Comparison of ENCODE assay signal across 20 cellular contexts in the genomic region with DNA sequence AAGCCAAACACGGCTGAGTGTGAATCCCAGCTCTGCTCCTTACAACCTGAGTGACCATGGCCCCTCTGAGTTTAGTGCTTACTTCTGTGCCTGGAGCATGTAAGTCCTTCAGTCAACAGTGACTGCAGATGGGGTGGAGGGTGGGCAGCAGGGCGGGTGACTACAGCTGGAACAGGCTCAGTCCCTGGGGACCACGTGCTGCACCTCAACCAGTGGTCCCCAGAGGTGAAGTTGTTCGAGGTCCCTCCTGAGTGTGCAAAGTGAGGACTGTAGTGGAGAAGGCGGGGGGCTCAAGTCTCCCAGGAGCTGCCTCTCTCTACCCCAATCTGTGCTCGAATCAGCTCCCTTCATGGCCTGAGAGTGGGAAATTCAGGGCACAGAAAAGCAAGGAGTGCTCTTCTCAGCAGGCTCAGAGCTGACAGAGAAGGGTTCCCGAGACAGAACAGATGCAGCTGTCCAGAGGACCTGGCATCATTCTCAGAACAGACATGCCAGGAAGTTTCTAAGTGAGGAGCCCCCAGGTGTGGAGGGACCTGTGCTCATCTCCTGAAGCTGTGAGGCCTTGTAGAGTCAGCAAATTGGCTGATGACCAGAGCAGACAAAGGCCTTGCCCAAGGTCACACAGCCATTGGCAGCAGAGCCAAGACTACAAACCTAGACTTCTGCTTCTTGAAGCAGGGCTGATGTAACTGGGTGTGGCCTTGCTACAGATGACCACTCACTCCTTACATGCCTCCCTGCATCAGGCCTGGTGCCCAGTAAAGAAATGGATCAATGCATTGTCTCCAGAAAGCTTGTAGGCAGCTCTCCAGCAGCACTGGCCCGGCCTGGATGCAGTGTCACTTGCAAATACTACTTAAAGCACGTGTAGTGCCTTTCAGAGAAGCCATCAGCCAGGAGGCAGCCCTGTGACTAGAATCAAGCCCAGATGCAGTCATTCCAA.
DNase-seq lines count a peak whose midpoint lies in the region; ATAC-seq and TF ChIP-seq lines count a peak whose summit lies in the region.
"Had no signal": no experiment of that assay in that cellular context is flagged by ENCODE, and none has a peak within 500 bp of the region (broad histone marks: within the 10 kb centered on the region; RNA-seq: fewer than 3 reads in every experiment).

No MANE protein-coding gene starts in this region.

- no peak overlapping the region for H3K4me3 ChIP-seq in left ventricle myocardium inferior
- no peak overlapping the region for H3K4me3 ChIP-seq in adipocyte (ENCODE audit: low read length)
- no peak overlapping the region for H3K4me3 ChIP-seq in heart right ventricle
- H3K4me3 ChIP-seq in uterus = no peak overlapping the region

- DNase-seq in cardiac septum (ENCODE audit: low spot score) (peak; percentile 67), left ventricle myocardium inferior (no peak), adipocyte (ENCODE audit: low read depth) (peak; percentile 27), heart right ventricle (no peak), uterus (peak; percentile 6 to 8), NCI-H345 (lab: John Stamatoyannopoulos, UW) (no peak), NOMO-1 treated with dmso at 0.1 percent for 144 hours (lab: John Stamatoyannopoulos, UW; ENCODE audit: unreplicated experiment) (no peak)
- DNase-seq in activated CD4-positive, alpha-beta memory T cell treated with anti-CD3 and anti-CD28 coated beads for 36 hours = no peak
- DNase-seq: activated CD8-positive, alpha-beta memory T cell treated with anti-CD3 and anti-CD28 coated beads, Interleukin-2, amount 50 U/mL, for 48 hours; Calu3; GF-D8; Kasumi-1; naive thymus-derived CD4-positive, alpha-beta T cell; NCI-H1417; NCI-H226; NK-92 treated with Interleukin-12 subunit alpha and Interleukin-12 subunit beta, amount 100 ng/mL, for 24 hours; SHP77; stimulated activated naive CD8-positive, alpha-beta T cell treated with anti-CD3 and anti-CD28 coated beads, Interleukin-15, amount 100 ng/mL, for 72 hours had no signal

- no peaks in the 10 kb centered on the region for H3K9me3 ChIP-seq in left ventricle myocardium inferior (replicated peaks)
- H3K9me3 ChIP-seq in adipocyte (ENCODE audit: control insufficient read depth, low read length) = no peaks in the 10 kb centered on the region
- peaks cover 0 to 3% (median 0%) of the 10 kb centered on the region in 11 donors for H3K9me3 ChIP-seq in heart right ventricle
- no peaks in the 10 kb centered on the region for H3K9me3 ChIP-seq in uterus

- H3K27me3 ChIP-seq in left ventricle myocardium inferior (ENCODE audit: low read depth) (no peaks in the 10 kb centered on the region), adipocyte (replicated peaks; ENCODE audit: control insufficient read depth, insufficient read depth, low read length) (no peaks in the 10 kb centered on the region), heart right ventricle (no peaks in the 10 kb centered on the region), uterus (no peaks in the 10 kb centered on the region)

- H3K36me3 ChIP-seq in left ventricle myocardium inferior (no peaks in the 10 kb centered on the region), adipocyte (ENCODE audit: control insufficient read depth, insufficient read depth, low read length, severe bottlenecking) (no peaks in the 10 kb centered on the region), heart right ventricle (peaks cover 0 to 7% (median 0%) of the 10 kb centered on the region in 9 donors), uterus (no peaks in the 10 kb centered on the region)

- TF ChIP-seq CTCF in left ventricle myocardium inferior (IDR thresholded peaks at IDR 0.05; ENCODE audit: borderline replicate concordance) (no peak), heart right ventricle (IDR thresholded peaks at IDR 0.05) (no peak), uterus (IDR thresholded peaks at IDR 0.05) (no peak)

- H3K27ac Mint-ChIP-seq in activated CD4-positive, alpha-beta memory T cell treated with anti-CD3 and anti-CD28 coated beads for 36 hours = no peak overlapping the region
- H3K27ac Mint-ChIP-seq: activated naive CD4-positive, alpha-beta T cell treated with anti-CD3 and anti-CD28 coated beads, Interleukin-2, amount 50 U/mL, for 72 hours had no signal

- peaks cover 33% of the 10 kb centered on the region for H3K36me3 Mint-ChIP-seq in activated CD4-positive, alpha-beta memory T cell treated with anti-CD3 and anti-CD28 coated beads for 36 hours

- H3K27ac ChIP-seq in left ventricle myocardium inferior (replicated peaks) (no peak overlapping the region), heart right ventricle (no peak overlapping the region), uterus (no peak overlapping the region)

- peaks cover 6% of the 10 kb centered on the region for H3K4me1 Mint-ChIP-seq in activated CD4-positive, alpha-beta memory T cell treated with anti-CD3 and anti-CD28 coated beads for 36 hours (ENCODE audit: low read depth)
- H3K4me1 Mint-ChIP-seq: stimulated activated naive CD8-positive, alpha-beta T cell treated with anti-CD3 and anti-CD28 coated beads, Interleukin-15, amount 100 ng/mL, for 72 hours had no signal

- no peak overlapping the region for H3K9ac ChIP-seq in adipocyte (ENCODE audit: low read length)

- CTCF ChIA-PET in activated CD4-positive, alpha-beta memory T cell treated with anti-CD3 and anti-CD28 coated beads for 36 hours (lab: Charles Lee) = interaction anchor here (1.0 kb wide), 1 partner anchor 627 kb away, joined by 3 read pairs; no protein-coding TSS in a partner anchor

- ATAC-seq in heart right ventricle = peak in 5 of 8 donors; percentile 17 to 54 (median 20)
- ATAC-seq: naive thymus-derived CD4-positive, alpha-beta T cell; stimulated activated naive CD8-positive, alpha-beta T cell treated with anti-CD3 and anti-CD28 coated beads, Interleukin-15, amount 100 ng/mL, for 72 hours had no signal

- peaks cover 19% of the 10 kb centered on the region for H3K4me1 ChIP-seq in left ventricle myocardium inferior
- H3K4me1 ChIP-seq in adipocyte (ENCODE audit: control insufficient read depth, insufficient read depth, low read length) = peaks cover 4% of the 10 kb centered on the region
- peaks cover 0 to 14% (median 3%) of the 10 kb centered on the region in 9 donors for H3K4me1 ChIP-seq in heart right ventricle
- no peaks in the 10 kb centered on the region for H3K4me1 ChIP-seq in uterus

- H3K4me3 Mint-ChIP-seq in activated CD4-positive, alpha-beta memory T cell treated with anti-CD3 and anti-CD28 coated beads for 36 hours = no peak overlapping the region
- H3K4me3 Mint-ChIP-seq: central memory CD8-positive, alpha-beta T cell; naive thymus-derived CD4-positive, alpha-beta T cell; stimulated activated naive CD8-positive, alpha-beta T cell treated with anti-CD3 and anti-CD28 coated beads, Interleukin-15, amount 100 ng/mL, for 72 hours had no signal

- no peaks in the 10 kb centered on the region for H3K27me3 Mint-ChIP-seq in activated CD4-positive, alpha-beta memory T cell treated with anti-CD3 and anti-CD28 coated beads for 36 hours
- H3K27me3 Mint-ChIP-seq: central memory CD8-positive, alpha-beta T cell; naive thymus-derived CD4-positive, alpha-beta T cell; stimulated activated naive CD8-positive, alpha-beta T cell treated with anti-CD3 and anti-CD28 coated beads, Interleukin-15, amount 100 ng/mL, for 72 hours had no signal

- intact Hi-C loops in cardiac septum (cut with DNase I) = no loop called here
- intact Hi-C loops in left ventricle myocardium inferior (cut with micrococcal nuclease) = no loop called here
- intact Hi-C loops in heart right ventricle (cut with DNase I) = no loop called here
- intact Hi-C loops in uterus (cut with DNase I; ENCODE audit: low total_unique reads) = no loop called here
- intact Hi-C loops in activated CD4-positive, alpha-beta memory T cell treated with anti-CD3 and anti-CD28 coated beads for 36 hours (cut with micrococcal nuclease) = no loop called here

- peaks cover 6% of the 10 kb centered on the region for H3K9me3 Mint-ChIP-seq in activated CD4-positive, alpha-beta memory T cell treated with anti-CD3 and anti-CD28 coated beads for 36 hours
- H3K9me3 Mint-ChIP-seq: activated naive CD4-positive, alpha-beta T cell treated with anti-CD3 and anti-CD28 coated beads, Interleukin-2, amount 50 U/mL, for 72 hours; stimulated activated naive CD8-positive, alpha-beta T cell treated with anti-CD3 and anti-CD28 coated beads, Interleukin-15, amount 100 ng/mL, for 72 hours had no signal

- POLR2A ChIA-PET in activated CD4-positive, alpha-beta memory T cell treated with anti-CD3 and anti-CD28 coated beads for 36 hours (lab: Charles Lee) = no interaction called here

- TF ChIP-seq POLR2A in uterus (IDR thresholded peaks at IDR 0.05) = no peak

- WGBS in heart right ventricle, 2 donors = 81 to 82% methylated on average over 9 of the region's 9 CpGs

Comparison
In these comparisons a context has a peak if more than half of its experiments do, and no peak if none do; other contexts are left out.
1. DNase-seq: peak in cardiac septum (single experiment), adipocyte (single experiment) and uterus (2 of 2); none in left ventricle myocardium inferior (single experiment), heart right ventricle (0 of 2), NCI-H345 (single experiment), NOMO-1 treated with dmso at 0.1 percent for 144 hours (single experiment) and activated CD4-positive, alpha-beta memory T cell treated with anti-CD3 and anti-CD28 coated beads for 36 hours (single experiment).